Comparison of ENCODE assay signal across 22 cellular contexts in genomic region chr5:169860585-169860984, GRCh38.
A peak's percentile ranks its signal among the peaks of the same experiment; 100 is the strongest.
DNase-seq lines count a peak whose midpoint lies in the region; ATAC-seq and TF ChIP-seq lines count a peak whose summit lies in the region.
"Had no signal": no experiment of that assay in that cellular context is flagged by ENCODE, and none has a peak within 500 bp of the region (broad histone marks: within the 10 kb centered on the region; RNA-seq: fewer than 3 reads in every experiment).

No MANE protein-coding gene starts in this region.

- peak; percentile 33 for ATAC-seq in activated CD8-positive, alpha-beta memory T cell treated with anti-CD3 and anti-CD28 coated beads, Interleukin-2, amount 10 ng/mL, durations not matched to agents 7 days and 5 days
- ATAC-seq in GM21786 (IDR thresholded peaks at IDR 0.05; ENCODE audit: unreplicated experiment), result peak; percentile 67
- ATAC-seq: Right ventricle myocardium inferior, upper lobe of right lung had no signal

- no peak overlapping the region for H3K4me3 Mint-ChIP-seq in activated CD8-positive, alpha-beta memory T cell treated with anti-CD3 and anti-CD28 coated beads, Interleukin-2, amount 10 ng/mL, durations not matched to agents 7 days and 5 days
- H3K4me3 Mint-ChIP-seq in T-helper 2 cell treated with Interferon-gamma antibody and Interleukin-4, amounts not matched to agents 5 μg/mL and 100 μg/mL, for 36 hours, result no peak overlapping the region
- H3K4me3 Mint-ChIP-seq: mesothelial cell of epicardium had no signal

- CTCF ChIA-PET in activated CD8-positive, alpha-beta memory T cell treated with anti-CD3 and anti-CD28 coated beads, Interleukin-2, amount 10 ng/mL, durations not matched to agents 7 days and 5 days (lab: Charles Lee), result no interaction called here

- no peak overlapping the region for H3K4me3 ChIP-seq in retinal pigment epithelial cell (ENCODE audit: low read length)
- H3K4me3 ChIP-seq: right atrium auricular region, stomach, upper lobe of right lung had no signal

- peaks cover 21% of the 10 kb centered on the region for H3K4me1 Mint-ChIP-seq in activated CD8-positive, alpha-beta memory T cell treated with anti-CD3 and anti-CD28 coated beads, Interleukin-2, amount 10 ng/mL, durations not matched to agents 7 days and 5 days
- peaks cover 17% of the 10 kb centered on the region for H3K4me1 Mint-ChIP-seq in T-helper 2 cell treated with Interferon-gamma antibody and Interleukin-4, amounts not matched to agents 5 μg/mL and 100 μg/mL, for 36 hours (ENCODE audit: low read depth)

- no peak for TF ChIP-seq CTCF in retinal pigment epithelial cell (conservative IDR thresholded peaks at IDR 0.05; ENCODE audit: low read depth, low read length)

- H3K9me3 Mint-ChIP-seq in activated CD8-positive, alpha-beta memory T cell treated with anti-CD3 and anti-CD28 coated beads, Interleukin-2, amount 10 ng/mL, durations not matched to agents 7 days and 5 days (ENCODE audit: low read depth), result no peaks in the 10 kb centered on the region
- H3K9me3 Mint-ChIP-seq in T-helper 2 cell treated with Interferon-gamma antibody and Interleukin-4, amounts not matched to agents 5 μg/mL and 100 μg/mL, for 36 hours, result peaks cover 2% of the 10 kb centered on the region
- H3K9me3 Mint-ChIP-seq: mesothelial cell of epicardium had no signal

- peaks cover 17% of the 10 kb centered on the region for H3K36me3 Mint-ChIP-seq in activated CD8-positive, alpha-beta memory T cell treated with anti-CD3 and anti-CD28 coated beads, Interleukin-2, amount 10 ng/mL, durations not matched to agents 7 days and 5 days
- H3K36me3 Mint-ChIP-seq in T-helper 2 cell treated with Interferon-gamma antibody and Interleukin-4, amounts not matched to agents 5 μg/mL and 100 μg/mL, for 36 hours (ENCODE audit: low read depth), result peaks cover 17% of the 10 kb centered on the region
- H3K36me3 Mint-ChIP-seq: mesothelial cell of epicardium had no signal

- H3K27ac Mint-ChIP-seq in activated CD8-positive, alpha-beta memory T cell treated with anti-CD3 and anti-CD28 coated beads, Interleukin-2, amount 10 ng/mL, durations not matched to agents 7 days and 5 days, result peak overlapping the region; percentile 52
- H3K27ac Mint-ChIP-seq in T-helper 2 cell treated with Interferon-gamma antibody and Interleukin-4, amounts not matched to agents 5 μg/mL and 100 μg/mL, for 36 hours, result peak overlapping the region; percentile 60
- H3K27ac Mint-ChIP-seq: mesothelial cell of epicardium had no signal

- intact Hi-C loops in cardiac septum (cut with DNase I), result no loop called here

- DNase-seq in activated CD8-positive, alpha-beta memory T cell treated with anti-CD3 and anti-CD28 coated beads, Interleukin-2, amount 10 ng/mL, durations not matched to agents 7 days and 5 days, result no peak
- no peak for DNase-seq in activated CD8-positive, alpha-beta memory T cell treated with anti-CD3 and anti-CD28 coated beads, Interleukin-2, amount 50 U/mL, for 4 hours
- no peak for DNase-seq in T-helper 2 cell treated with Interferon-gamma antibody and Interleukin-4, amounts not matched to agents 5 μg/mL and 100 μg/mL, for 36 hours (ENCODE audit: low spot score)
- DNase-seq in retinal pigment epithelial cell (ENCODE audit: low read depth) (peak; percentile 79), nucleus accumbens (lab: John Stamatoyannopoulos, UW) (no peak), cardiac septum (ENCODE audit: low spot score) (no peak), DMS153 (lab: John Stamatoyannopoulos, UW) (no peak)
- DNase-seq: activated naive CD4-positive, alpha-beta T cell; aorta; cerebellar nuclear complex; effector memory CD4-positive, alpha-beta T cell; H7; kidney; MM.1S; NCI-H1694 treated with DMSO at 0.1 percent for 48 hours; NCI-H345; stomach; upper lobe of right lung had no signal

- H3K27me3 Mint-ChIP-seq in activated CD8-positive, alpha-beta memory T cell treated with anti-CD3 and anti-CD28 coated beads, Interleukin-2, amount 10 ng/mL, durations not matched to agents 7 days and 5 days, result no peaks in the 10 kb centered on the region
- H3K27me3 Mint-ChIP-seq in T-helper 2 cell treated with Interferon-gamma antibody and Interleukin-4, amounts not matched to agents 5 μg/mL and 100 μg/mL, for 36 hours (ENCODE audit: low read depth), result no peaks in the 10 kb centered on the region
